ENCODE assay signal across 1 cellular context in the genomic region with DNA sequence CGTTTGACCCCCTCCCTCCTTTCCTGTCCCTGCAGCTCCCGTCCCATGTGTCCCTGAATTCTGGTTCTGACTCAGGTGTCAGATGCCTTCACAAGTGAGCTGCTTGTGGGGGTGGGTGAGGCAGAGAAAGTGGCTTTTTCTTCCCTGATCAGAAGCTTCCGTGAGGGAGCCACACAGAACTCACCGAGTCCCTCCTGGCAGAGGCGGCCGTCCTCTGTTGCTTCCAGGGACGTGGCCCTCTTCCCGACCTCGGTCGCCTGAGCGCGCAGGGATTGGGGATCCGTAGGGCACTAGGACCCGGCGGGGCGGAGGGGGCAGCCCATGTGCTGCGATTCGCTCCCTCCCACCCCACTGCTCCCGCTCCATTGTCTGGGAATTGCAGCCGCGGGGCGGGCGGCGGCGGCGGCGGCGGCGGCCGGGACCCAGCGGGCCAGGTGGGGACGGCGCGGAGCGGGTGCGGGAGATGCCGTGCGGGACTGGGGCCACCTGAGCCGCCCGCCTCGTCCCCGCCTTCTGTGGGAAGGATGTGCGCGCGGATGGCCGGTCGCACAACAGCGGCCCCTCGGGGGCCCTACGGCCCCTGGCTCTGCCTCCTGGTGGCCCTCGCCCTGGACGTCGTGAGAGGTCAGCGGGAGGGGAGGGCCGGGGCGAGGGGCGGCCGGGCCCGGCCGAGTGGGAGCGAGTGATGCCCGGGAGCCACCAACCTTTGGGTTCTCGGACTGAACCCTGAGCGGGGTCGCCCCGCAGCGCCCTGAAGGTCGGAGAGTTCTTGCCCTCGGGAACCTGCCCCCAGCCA.
TF ChIP-seq lines count a peak whose summit lies in the region.

A gene with protein sequence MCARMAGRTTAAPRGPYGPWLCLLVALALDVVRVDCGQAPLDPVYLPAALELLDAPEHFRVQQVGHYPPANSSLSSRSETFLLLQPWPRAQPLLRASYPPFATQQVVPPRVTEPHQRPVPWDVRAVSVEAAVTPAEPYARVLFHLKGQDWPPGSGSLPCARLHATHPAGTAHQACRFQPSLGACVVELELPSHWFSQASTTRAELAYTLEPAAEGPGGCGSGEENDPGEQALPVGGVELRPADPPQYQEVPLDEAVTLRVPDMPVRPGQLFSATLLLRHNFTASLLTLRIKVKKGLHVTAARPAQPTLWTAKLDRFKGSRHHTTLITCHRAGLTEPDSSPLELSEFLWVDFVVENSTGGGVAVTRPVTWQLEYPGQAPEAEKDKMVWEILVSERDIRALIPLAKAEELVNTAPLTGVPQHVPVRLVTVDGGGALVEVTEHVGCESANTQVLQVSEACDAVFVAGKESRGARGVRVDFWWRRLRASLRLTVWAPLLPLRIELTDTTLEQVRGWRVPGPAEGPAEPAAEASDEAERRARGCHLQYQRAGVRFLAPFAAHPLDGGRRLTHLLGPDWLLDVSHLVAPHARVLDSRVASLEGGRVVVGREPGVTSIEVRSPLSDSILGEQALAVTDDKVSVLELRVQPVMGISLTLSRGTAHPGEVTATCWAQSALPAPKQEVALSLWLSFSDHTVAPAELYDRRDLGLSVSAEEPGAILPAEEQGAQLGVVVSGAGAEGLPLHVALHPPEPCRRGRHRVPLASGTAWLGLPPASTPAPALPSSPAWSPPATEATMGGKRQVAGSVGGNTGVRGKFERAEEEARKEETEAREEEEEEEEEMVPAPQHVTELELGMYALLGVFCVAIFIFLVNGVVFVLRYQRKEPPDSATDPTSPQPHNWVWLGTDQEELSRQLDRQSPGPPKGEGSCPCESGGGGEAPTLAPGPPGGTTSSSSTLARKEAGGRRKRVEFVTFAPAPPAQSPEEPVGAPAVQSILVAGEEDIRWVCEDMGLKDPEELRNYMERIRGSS (plus strand): TSS at position 351 of the 796 bp plus-strand sequence. CDS start 174 bp downstream, at position 525.

TF ChIP-seq in neural cell, 6 proteins besides CTCF, POLR2A, EP300 and RAD21 (continued from another document):
- peak; percentile 41 for TF ChIP-seq REST (IDR thresholded peaks at IDR 0.05; ENCODE audit: borderline replicate concordance)
- peak; percentile 86 for TF ChIP-seq POLR2AphosphoS5 (IDR thresholded peaks at IDR 0.05)
